In genomic region chrX:103615781-103616180, GRCh38 we compare ENCODE assay signal across 16 cellular contexts. TPM values are rescaled to one million over a fixed set of nuclear protein-coding genes. Genes with fewer than 3 reads are reported as not detected.
A peak's percentile ranks its signal among the peaks of the same experiment; 100 is the strongest.
DNase-seq lines count a peak whose midpoint lies in the region; FAIRE-seq and TF ChIP-seq lines count a peak whose summit lies in the region.
"Had no signal": no experiment of that assay in that cellular context is flagged by ENCODE, and none has a peak within 500 bp of the region (broad histone marks: within the 10 kb centered on the region; RNA-seq: fewer than 3 reads in every experiment).

No MANE protein-coding gene starts in this region.

- TF ChIP-seq CTCF in fibroblast of mammary gland (conservative IDR thresholded peaks at IDR 0.05; ENCODE audit: control insufficient read depth, insufficient read depth, low read depth, low read length), result no peak

- DNase-seq in EH (ENCODE audit: low read depth) (peak; percentile 75), HCEC 1CT (peak; percentile 1), RPMI7951 (ENCODE audit: low read depth) (peak; percentile 27), fibroblast of mammary gland (ENCODE audit: low read depth) (peak; percentile 39), mucosa of gallbladder (ENCODE audit: low spot score) (no peak), NCI-H2196 (lab: John Stamatoyannopoulos, UW; ENCODE audit: unreplicated experiment) (no peak), HTR-8/SVneo (ENCODE audit: insufficient read length, low spot score) (no peak), RKO (ENCODE audit: low spot score) (no peak)
- DNase-seq: COR-L47, NCI-H1105 treated with DMSO at 0.1 percent for 48 hours, NCI-H1694 treated with DMSO at 0.1 percent for 48 hours, NCI-H446, NCI-H748 treated with DMSO at 0.1 percent for 48 hours, SIG-M5, T-helper 17 cell had no signal

- no peak overlapping the region for H3K4me3 ChIP-seq in fibroblast of mammary gland (ENCODE audit: control insufficient read depth, low read depth, low read length)
- H3K4me3 ChIP-seq: HAP-1 had no signal

- FAIRE-seq in HTR-8/SVneo (lab: Jason Lieb, UNC), result no peak

RNA-seq across cellular contexts. Expression of gene TCEAL3, which starts 8.0 kb away (rescaled TPM):
- 17.8 and 18.0 TPM in 2 replicates for total RNA-seq in RPMI7951 (2014; rRNA removed; shearing (Covaris generic))
- total RNA-seq in mucosa of gallbladder, result 34.2 TPM

RNA-seq across cellular contexts. Expression of gene TCEAL1, which starts 13.0 kb away (rescaled TPM):
- 25.8 and 28.5 TPM in 2 replicates for total RNA-seq in RPMI7951 (2014; rRNA removed; shearing (Covaris generic))
- 37.5 TPM for total RNA-seq in mucosa of gallbladder

RNA-seq across cellular contexts. Expression of gene TCEAL4, which starts 30.5 kb away (rescaled TPM):
- total RNA-seq in RPMI7951 (2014; rRNA removed; shearing (Covaris generic)), result 32.1 and 38.1 TPM in 2 replicates
- total RNA-seq in mucosa of gallbladder, result 86.4 TPM

Comparison
In these comparisons a context has a peak if more than half of its experiments do, and no peak if none do; other contexts are left out.
1. DNase-seq: peak in EH (single experiment), HCEC 1CT (single experiment), RPMI7951 (single experiment) and fibroblast of mammary gland (single experiment); none in mucosa of gallbladder (single experiment), NCI-H2196 (single experiment), HTR-8/SVneo (single experiment) and RKO (single experiment).